Comparison of ENCODE assay signal across 9 cellular contexts in the genomic region with DNA sequence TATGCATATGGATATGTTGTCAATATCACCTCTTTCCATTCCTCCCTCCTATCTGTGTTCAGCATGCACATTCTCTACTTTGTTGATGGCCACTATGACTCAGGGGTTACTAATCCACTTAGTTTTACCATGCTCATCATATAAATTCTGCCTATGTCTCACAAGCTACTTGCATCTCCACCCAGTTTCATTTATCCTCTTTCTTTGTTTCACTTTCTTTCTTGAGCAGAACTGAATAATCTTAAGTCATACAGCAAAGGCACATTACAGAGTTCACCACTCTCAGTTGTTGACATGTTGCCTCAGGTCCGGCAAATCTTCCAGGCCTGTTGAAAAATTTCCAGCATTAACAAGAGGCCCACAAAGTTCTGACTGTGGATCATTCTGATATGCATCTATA.
DNase-seq lines count a peak whose midpoint lies in the region; ATAC-seq and TF ChIP-seq lines count a peak whose summit lies in the region.
"Had no signal": no experiment of that assay in that cellular context is flagged by ENCODE, and none has a peak within 500 bp of the region (broad histone marks: within the 10 kb centered on the region; RNA-seq: fewer than 3 reads in every experiment).

No MANE protein-coding gene starts in this region.

- DNase-seq in AG08395 (ENCODE audit: low spot score) (peak; percentile 72), RKO (ENCODE audit: low spot score) (peak; percentile 87), epithelial cell of esophagus (ENCODE audit: low read depth) (peak; percentile 84), sigmoid colon (no peak), ecto neural progenitor cell (ENCODE audit: low spot score) (no peak), NCI-H2196 (lab: John Stamatoyannopoulos, UW; ENCODE audit: unreplicated experiment) (no peak)

- no peaks in the 10 kb centered on the region for H3K27me3 ChIP-seq in sigmoid colon
- H3K27me3 ChIP-seq: neutrophil had no signal

- no peak for TF ChIP-seq CTCF in epithelial cell of esophagus (IDR thresholded peaks at IDR 0.05; ENCODE audit: insufficient read depth, low read depth, low read length, missing control alignments)
- TF ChIP-seq CTCF in sigmoid colon (IDR thresholded peaks at IDR 0.05), result no peak

- peak; percentile 90 for ATAC-seq in GM18858 (IDR thresholded peaks at IDR 0.05; ENCODE audit: unreplicated experiment)
- ATAC-seq in HG02970 (IDR thresholded peaks at IDR 0.05; ENCODE audit: low FRiP score, unreplicated experiment), result peak; percentile 76

- peak overlapping the region; percentile 40 to 86 (median 75) for H3K27ac ChIP-seq in sigmoid colon
- H3K27ac ChIP-seq: neutrophil had no signal

- WGBS in sigmoid colon, 2 donors, result 19 to 46% methylated on average over 1 of the region's 1 CpG

- no peaks in the 10 kb centered on the region for H3K9me3 ChIP-seq in sigmoid colon
- H3K9me3 ChIP-seq: neutrophil had no signal

- no peak for TF ChIP-seq POLR2A in sigmoid colon (IDR thresholded peaks at IDR 0.05)

- H3K4me3 ChIP-seq in epithelial cell of esophagus (ENCODE audit: low read length), result no peak overlapping the region
- no peak overlapping the region for H3K4me3 ChIP-seq in sigmoid colon

- no peak for TF ChIP-seq EP300 in sigmoid colon (IDR thresholded peaks at IDR 0.05)

- peaks cover 0 to 77% (median 31%) of the 10 kb centered on the region in 4 donors for H3K4me1 ChIP-seq in sigmoid colon

- no peaks in the 10 kb centered on the region for H3K36me3 ChIP-seq in sigmoid colon
- H3K36me3 ChIP-seq: neutrophil had no signal

- intact Hi-C loops in sigmoid colon (cut with DNase I), result no loop called here

Comparison
In these comparisons a context has a peak if more than half of its experiments do, and no peak if none do; other contexts are left out.
1. DNase-seq: peak in AG08395 (single experiment), RKO (single experiment) and epithelial cell of esophagus (single experiment); none in sigmoid colon (single experiment), ecto neural progenitor cell (single experiment) and NCI-H2196 (single experiment).